ENCODE assay signal across 22 cellular contexts in genomic region chr3:61846488-61846887, GRCh38.
"Had no signal": no experiment of that assay in that cellular context is flagged by ENCODE, and none has a peak within 500 bp of the region (broad histone marks: within the 10 kb centered on the region; RNA-seq: fewer than 3 reads in every experiment).

No MANE protein-coding gene starts in this region.

- H3K27ac Mint-ChIP-seq: activated naive CD4-positive, alpha-beta T cell treated with anti-CD3 and anti-CD28 coated beads for 36 hours; activated naive CD8-positive, alpha-beta T cell treated with anti-CD3 and anti-CD28 coated beads, Interleukin-2, amount 10 ng/mL, durations not matched to agents 7 days and 5 days; mesothelial cell of epicardium; natural killer cell; progenitor cell of endocrine pancreas; T-helper 17 cell had no signal

- H3K9me3 ChIP-seq: uterus had no signal

- H3K4me3 Mint-ChIP-seq: activated naive CD4-positive, alpha-beta T cell treated with anti-CD3 and anti-CD28 coated beads for 36 hours; activated naive CD8-positive, alpha-beta T cell treated with anti-CD3 and anti-CD28 coated beads, Interleukin-2, amount 10 ng/mL, durations not matched to agents 7 days and 5 days; mesothelial cell of epicardium; natural killer cell; T-helper 17 cell had no signal

- H3K4me1 Mint-ChIP-seq: activated naive CD8-positive, alpha-beta T cell treated with anti-CD3 and anti-CD28 coated beads, Interleukin-2, amount 10 ng/mL, durations not matched to agents 7 days and 5 days; T-helper 17 cell had no signal

- H3K36me3 ChIP-seq: uterus had no signal

- H3K27me3 Mint-ChIP-seq: activated naive CD8-positive, alpha-beta T cell treated with anti-CD3 and anti-CD28 coated beads, Interleukin-2, amount 10 ng/mL, durations not matched to agents 7 days and 5 days; progenitor cell of endocrine pancreas; T-helper 17 cell had no signal

- DNase-seq: activated CD4-positive, alpha-beta T cell treated with anti-CD3 and anti-CD28 coated beads for 4 hours; activated CD4-positive, alpha-beta T cell treated with anti-CD3 and anti-CD28 coated beads, Interleukin-2, amount 50 U/mL, for 48 hours; activated CD4-positive, CD25-positive, alpha-beta regulatory T cell; activated naive CD4-positive, alpha-beta T cell treated with anti-CD3 and anti-CD28 coated beads for 36 hours; activated naive CD8-positive, alpha-beta T cell treated with anti-CD3 and anti-CD28 coated beads, Interleukin-2, amount 10 ng/mL, durations not matched to agents 7 days and 5 days; activated T-cell treated with anti-CD3 and anti-CD28 coated beads, Interleukin-2, amount 50 U/mL, for 48 hours; amniotic stem cell; effector CD4-positive, alpha-beta T cell; erythroblast; foreskin keratinocyte; islet precursor cell; left colon; mammary epithelial cell; natural killer cell; retina; stimulated activated CD4-positive, alpha-beta T cell treated with anti-CD3 and anti-CD28 coated beads, Interleukin-4, amount 100 ng/mL, for 24 hours; stimulated activated naive CD4-positive, alpha-beta T cell treated with Interleukin-2 at 50 U/mL for 16 hours; SW 1271; T-helper 17 cell; uterus had no signal

- H3K27ac ChIP-seq: foreskin keratinocyte had no signal

- ATAC-seq: foreskin keratinocyte, left colon, natural killer cell, T-helper 17 cell had no signal

- H3K9me3 Mint-ChIP-seq: activated naive CD4-positive, alpha-beta T cell treated with anti-CD3 and anti-CD28 coated beads for 36 hours; activated naive CD8-positive, alpha-beta T cell treated with anti-CD3 and anti-CD28 coated beads, Interleukin-2, amount 10 ng/mL, durations not matched to agents 7 days and 5 days; mesothelial cell of epicardium had no signal

- H3K36me3 Mint-ChIP-seq: activated naive CD8-positive, alpha-beta T cell treated with anti-CD3 and anti-CD28 coated beads, Interleukin-2, amount 10 ng/mL, durations not matched to agents 7 days and 5 days; mesothelial cell of epicardium; natural killer cell had no signal

- H3K27me3 ChIP-seq: foreskin keratinocyte, uterus had no signal

- H3K4me3 ChIP-seq: uterus had no signal
